16 cellular contexts compared by ENCODE assay signal in the genomic region with DNA sequence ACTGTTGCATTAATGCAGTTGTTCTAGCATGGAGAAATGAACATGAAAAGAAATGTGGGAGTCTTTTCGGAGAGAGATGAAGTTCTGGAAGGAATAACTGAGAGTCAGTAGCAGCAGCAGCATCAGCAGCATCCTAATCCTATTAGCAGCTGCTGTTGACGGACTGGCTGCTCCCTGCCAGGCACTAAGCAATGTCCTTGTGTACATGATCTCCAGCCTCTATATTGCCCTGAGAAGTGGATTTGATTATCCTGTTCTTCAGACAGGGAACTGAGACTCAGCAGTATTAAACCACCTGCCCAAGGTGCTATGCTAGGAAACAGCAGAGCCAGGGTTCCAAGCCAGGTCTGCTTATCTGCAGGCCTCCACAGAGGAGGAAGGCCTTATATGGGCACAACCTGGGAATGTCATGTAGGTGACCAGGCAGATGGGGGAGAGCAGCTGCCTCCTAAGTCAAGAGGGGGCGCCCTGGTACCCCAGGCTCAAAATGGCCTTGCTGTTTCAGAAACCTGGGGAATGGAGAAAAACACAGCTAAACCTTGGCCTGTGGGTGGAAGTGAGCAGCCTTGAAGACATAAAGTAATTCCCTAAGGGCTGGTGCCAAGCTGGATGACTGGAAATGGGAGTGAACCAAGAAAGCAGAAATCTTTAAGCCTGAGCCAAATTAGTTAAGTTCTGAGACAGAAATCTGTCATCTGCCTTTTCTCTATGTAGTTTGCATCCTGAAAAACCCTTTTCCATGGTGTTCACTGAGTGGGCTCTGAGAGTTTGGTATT.
A peak's percentile ranks its signal among the peaks of the same experiment; 100 is the strongest.
DNase-seq lines count a peak whose midpoint lies in the region; ATAC-seq lines count a peak whose summit lies in the region.
"Had no signal": no experiment of that assay in that cellular context is flagged by ENCODE, and none has a peak within 500 bp of the region (broad histone marks: within the 10 kb centered on the region; RNA-seq: fewer than 3 reads in every experiment).

No MANE protein-coding gene starts in this region.

- ATAC-seq in GM21367 (IDR thresholded peaks at IDR 0.05; ENCODE audit: unreplicated experiment): no peak
- ATAC-seq: GM12878, PC-3 had no signal

- H3K27ac ChIP-seq in caudate nucleus (ENCODE audit: low read depth, low read length): peak overlapping the region; percentile 91
- peak overlapping the region; percentile 50 for H3K27ac ChIP-seq in muscle layer of colon (ENCODE audit: low read depth, low read length)
- H3K27ac ChIP-seq: prostate gland, testis had no signal

- no peaks in the 10 kb centered on the region for H3K36me3 ChIP-seq in muscle layer of colon (ENCODE audit: insufficient read depth, low read length)
- H3K36me3 ChIP-seq: BE2C, prostate gland had no signal

- peak overlapping the region in 1 of 2 donors; percentile 1 for H3K4me3 ChIP-seq in muscle layer of colon (ENCODE audit: low read depth in 1 of 2, low read length in 2 of 2)
- H3K4me3 ChIP-seq: GM12878, prostate gland, testis had no signal

- no peaks in the 10 kb centered on the region for H3K27me3 ChIP-seq in muscle layer of colon (ENCODE audit: control insufficient read depth in 1 of 2, insufficient read depth in 2 of 2, low read length in 2 of 2)
- H3K27me3 ChIP-seq: BE2C, testis had no signal

- H3K9me3 ChIP-seq in muscle layer of colon (ENCODE audit: low read length): no peaks in the 10 kb centered on the region
- H3K9me3 ChIP-seq: BE2C, prostate gland, testis had no signal

- DNase-seq in DMS79 treated with DMSO at 0.1 percent for 48 hours (lab: John Stamatoyannopoulos, UW) (peak; percentile 69), NCI-H1105 treated with DMSO at 0.1 percent for 48 hours (lab: John Stamatoyannopoulos, UW) (peak; percentile 58), caudate nucleus (lab: John Stamatoyannopoulos, UW) (peak in 6 of 61 donors; percentile 28 to 61 (median 42)), CD1c-positive myeloid dendritic cell (ENCODE audit: extremely low spot score) (no peak), islet precursor cell (no peak)
- DNase-seq in activated CD4-positive, CD25-positive, alpha-beta regulatory T cell (lab: John Stamatoyannopoulos, UW): no peak
- DNase-seq: activated B cell treated with CpG ODN at 0.5 μM for 24 hours; activated naive CD4-positive, alpha-beta T cell; BE2C; NCI-H2081 treated with DMSO at 0.1 percent for 48 hours; PC-3; testis had no signal

- no peak overlapping the region for H3K9ac ChIP-seq in muscle layer of colon (ENCODE audit: low read length)

- H3K4me1 ChIP-seq in muscle layer of colon (ENCODE audit: insufficient read depth, low read length): peaks cover 19% of the 10 kb centered on the region
- H3K4me1 ChIP-seq: BE2C, prostate gland, testis had no signal

Comparison
In these comparisons a context has a peak if more than half of its experiments do, and no peak if none do; other contexts are left out.
1. DNase-seq: peak in DMS79 treated with DMSO at 0.1 percent for 48 hours (single experiment) and NCI-H1105 treated with DMSO at 0.1 percent for 48 hours (single experiment); none in CD1c-positive myeloid dendritic cell (single experiment), islet precursor cell (single experiment) and activated CD4-positive, CD25-positive, alpha-beta regulatory T cell (0 of 4).